8 cellular contexts compared by ENCODE assay signal in the genomic region with DNA sequence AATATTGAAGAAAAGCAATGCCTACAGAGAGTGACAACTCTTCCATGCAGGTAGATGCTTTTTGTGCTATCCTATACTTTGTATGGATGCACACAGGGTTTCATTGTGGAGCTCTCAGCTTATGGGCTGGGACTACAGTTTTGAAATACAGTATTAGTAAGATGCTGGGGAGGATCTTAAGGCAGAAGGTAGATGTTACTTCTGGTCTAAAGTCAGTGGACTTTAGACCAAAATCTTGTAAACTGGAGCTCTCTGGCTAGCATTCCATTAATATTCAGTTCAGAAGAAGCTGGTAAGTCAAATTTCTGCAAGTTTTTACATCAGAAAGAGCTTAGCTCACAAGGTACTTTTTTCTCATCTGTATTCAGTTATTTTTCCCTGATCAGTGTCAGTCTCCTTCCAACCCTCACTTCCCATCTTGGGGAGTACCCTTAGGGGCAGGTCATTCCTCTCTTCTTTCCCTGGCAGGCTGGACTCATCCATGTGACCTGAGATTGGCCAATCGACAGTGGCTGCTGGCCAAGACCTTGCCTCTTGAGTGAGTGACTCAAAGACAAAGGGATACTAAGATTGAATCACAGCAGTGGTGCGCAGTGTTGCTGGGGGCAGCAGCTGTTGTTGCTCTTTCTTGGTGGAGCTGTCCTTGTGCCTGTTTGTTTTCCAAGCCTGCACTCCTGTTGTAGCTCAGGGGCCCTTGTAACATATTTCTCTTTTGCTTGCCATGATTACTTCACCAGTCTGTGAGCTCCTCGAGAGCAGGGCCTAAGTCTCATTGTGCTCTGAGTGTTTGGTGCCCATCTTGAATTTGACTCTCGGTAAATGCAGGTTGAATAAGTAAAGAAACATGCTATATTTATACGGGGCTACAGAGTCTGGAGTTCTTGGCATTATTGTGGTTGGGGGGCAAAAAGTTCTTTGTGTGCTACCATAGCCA. TPM values are rescaled to one million over a fixed set of nuclear protein-coding genes. Genes with fewer than 3 reads are reported as not detected.
DNase-seq lines count a peak whose midpoint lies in the region; ATAC-seq and TF ChIP-seq lines count a peak whose summit lies in the region.

No MANE protein-coding gene starts in this region.

- peak overlapping the region; percentile 98 for H3K27ac Mint-ChIP-seq in activated CD4-positive, alpha-beta memory T cell treated with anti-CD3 and anti-CD28 coated beads, Interleukin-2, amount 10 ng/mL, durations not matched to agents 7 days and 5 days

- peaks cover 19% of the 10 kb centered on the region for H3K36me3 Mint-ChIP-seq in activated CD4-positive, alpha-beta memory T cell treated with anti-CD3 and anti-CD28 coated beads, Interleukin-2, amount 10 ng/mL, durations not matched to agents 7 days and 5 days (ENCODE audit: low read depth)

- DNase-seq in NCI-H748 (lab: John Stamatoyannopoulos, UW; ENCODE audit: unreplicated experiment) (peak; percentile 17), NCI-H748 treated with DMSO at 0.1 percent for 48 hours (lab: John Stamatoyannopoulos, UW) (no peak), NCI-H2171 treated with DMSO at 0.1 percent for 48 hours (lab: John Stamatoyannopoulos, UW) (peak; percentile 71), epithelial cell of esophagus (ENCODE audit: low read depth) (peak; percentile 97)
- peak; percentile 47 for DNase-seq in activated CD4-positive, alpha-beta memory T cell treated with anti-CD3 and anti-CD28 coated beads, Interleukin-2, amount 10 ng/mL, durations not matched to agents 7 days and 5 days
- DNase-seq in stimulated activated CD8-positive, alpha-beta memory T cell treated with anti-CD3 and anti-CD28 coated beads, Interleukin-7, amount 100 ng/mL, for 24 hours (ENCODE audit: low read depth): peak; percentile 18

- no peak overlapping the region for H3K4me3 ChIP-seq in epithelial cell of esophagus (ENCODE audit: low read length)
- H3K4me3 ChIP-seq in mesodermal cell (ENCODE audit: extremely low read depth, insufficient read depth, low read length, poor library complexity, severe bottlenecking): no peak overlapping the region

- H3K27ac ChIP-seq in mesodermal cell (ENCODE audit: low read depth, low read length, severe bottlenecking): peak overlapping the region; percentile 97

- no peak overlapping the region for H3K4me3 Mint-ChIP-seq in activated CD4-positive, alpha-beta memory T cell treated with anti-CD3 and anti-CD28 coated beads, Interleukin-2, amount 10 ng/mL, durations not matched to agents 7 days and 5 days

- no peaks in the 10 kb centered on the region for H3K27me3 Mint-ChIP-seq in activated CD4-positive, alpha-beta memory T cell treated with anti-CD3 and anti-CD28 coated beads, Interleukin-2, amount 10 ng/mL, durations not matched to agents 7 days and 5 days

- no peak for ATAC-seq in GM19455 (IDR thresholded peaks at IDR 0.05; ENCODE audit: unreplicated experiment)

- peaks cover 16% of the 10 kb centered on the region for H3K4me1 ChIP-seq in mesodermal cell (ENCODE audit: control insufficient read depth, insufficient read depth, low read length, poor library complexity, severe bottlenecking)

- peaks cover 4% of the 10 kb centered on the region for H3K9me3 Mint-ChIP-seq in activated CD4-positive, alpha-beta memory T cell treated with anti-CD3 and anti-CD28 coated beads, Interleukin-2, amount 10 ng/mL, durations not matched to agents 7 days and 5 days

- 43 to 45% methylated on average over 1 to 3 of the region's 5 CpGs for WGBS in mesodermal cell (ENCODE audit: insufficient coverage in 2 of 2), 2 experiments

- CTCF ChIA-PET in activated CD4-positive, alpha-beta memory T cell treated with anti-CD3 and anti-CD28 coated beads, Interleukin-2, amount 10 ng/mL, durations not matched to agents 7 days and 5 days (lab: Charles Lee): interaction anchor here (0.6 to 6.0 kb wide), 5 partner anchors 26 to 185 kb away, joined by 3 to 71 read pairs (median 7); a partner anchor contains a TSS

- peaks cover 9% of the 10 kb centered on the region for H3K9me3 ChIP-seq in mesodermal cell (ENCODE audit: control insufficient read depth, low read length)

- POLR2A ChIA-PET in activated CD4-positive, alpha-beta memory T cell treated with anti-CD3 and anti-CD28 coated beads, Interleukin-2, amount 10 ng/mL, durations not matched to agents 7 days and 5 days (lab: Charles Lee): interaction anchor here (0.7 to 10.2 kb wide), 8 partner anchors 13 to 185 kb away, joined by 3 to 516 read pairs (median 4); a partner anchor contains a TSS

- H3K4me1 Mint-ChIP-seq in activated CD4-positive, alpha-beta memory T cell treated with anti-CD3 and anti-CD28 coated beads, Interleukin-2, amount 10 ng/mL, durations not matched to agents 7 days and 5 days: peaks cover 55% of the 10 kb centered on the region

- peaks cover under 1% of the 10 kb centered on the region for H3K36me3 ChIP-seq in mesodermal cell (ENCODE audit: control insufficient read depth, insufficient read depth, low read length)

- no peak for TF ChIP-seq CTCF in epithelial cell of esophagus (IDR thresholded peaks at IDR 0.05; ENCODE audit: insufficient read depth, low read depth, low read length, missing control alignments)

RNA-seq across cellular contexts. Expression of a gene that starts 2.8 kb away (rescaled TPM):
- total RNA-seq in activated CD4-positive, alpha-beta memory T cell treated with anti-CD3 and anti-CD28 coated beads, Interleukin-2, amount 10 ng/mL, durations not matched to agents 7 days and 5 days: 10 to 100 TPM; 42.7 to 48.3 TPM
- polyA plus RNA-seq in mesodermal cell (2013, experiment 1 of 2): 32.4 TPM
- polyA plus RNA-seq in mesodermal cell (2013, experiment 2 of 2): 39.1 TPM

RNA-seq across cellular contexts. Expression of a gene that starts 26.9 kb away (rescaled TPM):
- total RNA-seq in activated CD4-positive, alpha-beta memory T cell treated with anti-CD3 and anti-CD28 coated beads, Interleukin-2, amount 10 ng/mL, durations not matched to agents 7 days and 5 days: 100 to 1,000 TPM; 318 to 331 TPM
- 174 TPM for polyA plus RNA-seq in mesodermal cell (2013, experiment 1 of 2)
- 211 TPM for polyA plus RNA-seq in mesodermal cell (2013, experiment 2 of 2)
